13 cellular contexts compared by ENCODE assay signal in genomic region chr11:121841487-121842167, GRCh38.
DNase-seq lines count a peak whose midpoint lies in the region; ATAC-seq and TF ChIP-seq lines count a peak whose summit lies in the region.
"Had no signal": no experiment of that assay in that cellular context is flagged by ENCODE, and none has a peak within 500 bp of the region (broad histone marks: within the 10 kb centered on the region; RNA-seq: fewer than 3 reads in every experiment).

No MANE protein-coding gene starts in this region.

- ATAC-seq in PC-3 = no peak
- ATAC-seq: CD8-positive, alpha-beta T cell had no signal

- no peaks in the 10 kb centered on the region for H3K79me2 ChIP-seq in PC-3 (ENCODE audit: low read length)

- no peaks in the 10 kb centered on the region for H3K27me3 ChIP-seq in PC-3 (ENCODE audit: low read length)
- H3K27me3 ChIP-seq: ovary had no signal

- H3K4me3 ChIP-seq in PC-3 (ENCODE audit: low read length) (no peak overlapping the region), fibroblast of pulmonary artery (replicated peaks; ENCODE audit: low read depth, low read length) (no peak overlapping the region)
- H3K4me3 ChIP-seq: ovary had no signal

- peak; percentile 90 for DNase-seq in EL
- DNase-seq in PC-3 = peak; percentile 47
- DNase-seq in fibroblast of pulmonary artery (ENCODE audit: low read depth) = peak; percentile 85
- DNase-seq in pulmonary artery endothelial cell (ENCODE audit: low read depth, low spot score) = peak; percentile 57
- no peak for DNase-seq in NCI-H345 (lab: John Stamatoyannopoulos, UW)
- DNase-seq in activated CD8-positive, alpha-beta memory T cell treated with anti-CD3 and anti-CD28 coated beads for 24 hours = no peak
- DNase-seq in activated CD4-positive, alpha-beta T cell treated with anti-CD3 and anti-CD28 coated beads for 1 hour = no peak
- DNase-seq in NCI-H1436 treated with DMSO at 0.1 percent for 48 hours (lab: John Stamatoyannopoulos, UW) = no peak
- DNase-seq: activated CD4-positive, alpha-beta T cell treated with anti-CD3 and anti-CD28 coated beads, Interleukin-2, amount 10 ng/mL, durations not matched to agents 7 days and 5 days; activated naive CD4-positive, alpha-beta T cell treated with Interleukin-2 at 50 U/mL for 16 hours; CD8-positive, alpha-beta T cell; NCI-H774 had no signal

- no peaks in the 10 kb centered on the region for H3K9me2 ChIP-seq in PC-3 (replicated peaks; ENCODE audit: low read length)

- H3K9ac ChIP-seq in PC-3 (ENCODE audit: low read length) = no peak overlapping the region

- no peak overlapping the region for H3K27ac ChIP-seq in PC-3 (ENCODE audit: low read length)
- H3K27ac ChIP-seq: ovary had no signal

- TF ChIP-seq CTCF in PC-3 (conservative IDR thresholded peaks at IDR 0.05; ENCODE audit: low read depth, low read length) (no peak), fibroblast of pulmonary artery (IDR thresholded peaks at IDR 0.05; ENCODE audit: low read length, missing control alignments) (no peak)

- no peaks in the 10 kb centered on the region for H4K20me1 ChIP-seq in PC-3 (ENCODE audit: low read length)

- no peaks in the 10 kb centered on the region for H3K4me1 ChIP-seq in PC-3 (ENCODE audit: insufficient read depth, low read length)

- H3F3A ChIP-seq in PC-3 (ENCODE audit: low read length, unreplicated experiment) = no peaks in the 10 kb centered on the region

- intact Hi-C loops in PC-3 (cut with micrococcal nuclease) = no loop called here

- BruUV-seq in PC-3 (replicated peaks; lab: Mats Ljungman, UMichigan) = no TSS peak

- H3K9me3 ChIP-seq in PC-3 (ENCODE audit: low read length) = no peaks in the 10 kb centered on the region
- H3K9me3 ChIP-seq: ovary had no signal

- H3K4me2 ChIP-seq in PC-3 (ENCODE audit: low read length) = no peak overlapping the region

- H3K36me3 ChIP-seq in PC-3 (ENCODE audit: low read depth, low read length) = no peaks in the 10 kb centered on the region
- H3K36me3 ChIP-seq: ovary had no signal

- CTCF ChIA-PET in PC-3 (lab: Charles Lee) = no interaction called here

- H2AFZ ChIP-seq in PC-3 (ENCODE audit: low read length) = no peak overlapping the region

- POLR2A ChIA-PET in PC-3 (lab: Charles Lee; ENCODE audit: unreplicated experiment) = no interaction called here

Comparison
In these comparisons a context has a peak if more than half of its experiments do, and no peak if none do; other contexts are left out.
1. DNase-seq: peak in EL (single experiment), PC-3 (single experiment), fibroblast of pulmonary artery (single experiment) and pulmonary artery endothelial cell (single experiment); none in NCI-H345 (single experiment), activated CD8-positive, alpha-beta memory T cell treated with anti-CD3 and anti-CD28 coated beads for 24 hours (single experiment), activated CD4-positive, alpha-beta T cell treated with anti-CD3 and anti-CD28 coated beads for 1 hour (single experiment) and NCI-H1436 treated with DMSO at 0.1 percent for 48 hours (single experiment).